In genomic region chr1:199522936-199523335, GRCh38 we compare ENCODE assay signal across 28 cellular contexts.
DNase-seq lines count a peak whose midpoint lies in the region; ATAC-seq and TF ChIP-seq lines count a peak whose summit lies in the region.
"Had no signal": no experiment of that assay in that cellular context is flagged by ENCODE, and none has a peak within 500 bp of the region (broad histone marks: within the 10 kb centered on the region; RNA-seq: fewer than 3 reads in every experiment).

No MANE protein-coding gene starts in this region.

- in situ Hi-C loops in HAP-1 (cut with MboI; ENCODE audit: low sequenced_read_pairs): no loop called here

- ATAC-seq in HG02970 (IDR thresholded peaks at IDR 0.05; ENCODE audit: low FRiP score, unreplicated experiment) (no peak), GM18502 (IDR thresholded peaks at IDR 0.05; ENCODE audit: poor library complexity, unreplicated experiment) (no peak)
- ATAC-seq: CD8-positive, alpha-beta T cell; natural killer cell; psoas muscle had no signal

- no peaks in the 10 kb centered on the region for H3K36me3 ChIP-seq in HAP-1 (replicated peaks)
- H3K36me3 ChIP-seq: adrenal gland, breast epithelium, left ventricle myocardium inferior, WERI-Rb-1 had no signal

- H3K4me3 ChIP-seq in fibroblast of pulmonary artery (replicated peaks; ENCODE audit: low read depth, low read length): no peak overlapping the region
- H3K4me3 ChIP-seq in HAP-1: no peak overlapping the region
- H3K4me3 ChIP-seq: adrenal gland, breast epithelium, left ventricle myocardium inferior, psoas muscle, testis had no signal

- no peaks in the 10 kb centered on the region for H3K9me3 ChIP-seq in HAP-1
- H3K9me3 ChIP-seq: adrenal gland, breast epithelium, left ventricle myocardium inferior, psoas muscle, testis had no signal

- no peaks in the 10 kb centered on the region for H3K4me1 ChIP-seq in HAP-1
- H3K4me1 ChIP-seq: adrenal gland, breast epithelium, left ventricle myocardium inferior, psoas muscle, testis had no signal

- no peak for TF ChIP-seq CTCF in fibroblast of pulmonary artery (IDR thresholded peaks at IDR 0.05; ENCODE audit: low read length, missing control alignments)

- DNase-seq in EH (ENCODE audit: low read depth) (peak; percentile 66), M059J (ENCODE audit: low read depth) (peak; percentile 52), fibroblast of pulmonary artery (ENCODE audit: low read depth) (peak; percentile 9), smooth muscle cell of the brain vasculature (ENCODE audit: low read depth, low spot score) (peak; percentile 9), foreskin melanocyte (no peak), HAP-1 (ENCODE audit: low spot score in 2 of 2) (no peak)
- DNase-seq: activated CD4-positive, alpha-beta T cell treated with anti-CD3 and anti-CD28 coated beads, Interleukin-2, amount 10 ng/mL, durations not matched to agents 24 days and 14 days; activated naive CD4-positive, alpha-beta T cell treated with Interleukin-2 at 50 U/mL for 16 hours; activated T-cell treated with anti-CD3 and anti-CD28 coated beads, Interleukin-2, amount 50 U/mL, for 48 hours; adrenal gland; CD8-positive, alpha-beta T cell; effector CD8-positive, alpha-beta T cell; KBM-7; left ventricle myocardium inferior; natural killer cell; NCI-H1436; NCI-H446 treated with DMSO at 0.1 percent for 48 hours; occipital lobe; psoas muscle; SIG-M5; stimulated activated naive CD4-positive, alpha-beta T cell; SW 1271; T-helper 9 cell; testis; WERI-Rb-1 had no signal

- 0 out of 2 replicates have a peak, but pooled peaks cover 2% of the 10 kb centered on the region for H3K27me3 ChIP-seq in HAP-1 (ENCODE audit: low read depth)
- H3K27me3 ChIP-seq: adrenal gland, breast epithelium, testis had no signal

Comparison
In these comparisons a context has a peak if more than half of its experiments do, and no peak if none do; other contexts are left out.
1. DNase-seq: peak in EH (single experiment), M059J (single experiment), fibroblast of pulmonary artery (single experiment) and smooth muscle cell of the brain vasculature (single experiment); none in foreskin melanocyte (single experiment) and HAP-1 (0 of 2).